21 cellular contexts compared by ENCODE assay signal in the genomic region with DNA sequence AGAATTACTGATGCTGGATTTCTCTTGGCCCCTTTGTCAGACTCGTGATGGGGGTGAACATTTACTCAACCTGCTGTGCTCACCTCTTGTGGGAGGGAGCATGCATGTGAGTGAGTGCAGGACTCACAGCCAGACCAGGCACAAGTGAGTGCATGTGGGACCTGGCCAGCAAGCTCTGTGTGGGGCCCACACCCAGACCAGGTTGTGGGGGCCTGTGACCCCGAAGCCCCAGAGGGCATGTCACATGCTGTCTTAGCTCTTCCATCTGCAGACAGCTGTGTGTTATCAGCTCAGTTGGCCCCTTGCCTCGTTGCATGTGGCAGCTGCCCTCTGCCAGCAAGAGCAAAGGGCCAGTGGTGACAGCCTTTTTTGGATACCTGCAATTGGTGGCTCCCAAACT.
"Had no signal": no experiment of that assay in that cellular context is flagged by ENCODE, and none has a peak within 500 bp of the region (broad histone marks: within the 10 kb centered on the region; RNA-seq: fewer than 3 reads in every experiment).

No MANE protein-coding gene starts in this region.

- H3K36me3 ChIP-seq: colonic mucosa, esophagus squamous epithelium, gastrocnemius medialis, heart right ventricle, left lung, lower lobe of right lung had no signal

- H3K9me3 ChIP-seq: colonic mucosa, gastrocnemius medialis, lower lobe of right lung, mucosa of descending colon had no signal

- H3K4me1 ChIP-seq: colonic mucosa, esophagus squamous epithelium, gastrocnemius medialis, heart right ventricle, left lung, lower lobe of right lung had no signal

- H3K27me3 ChIP-seq: colonic mucosa, esophagus squamous epithelium, gastrocnemius medialis, heart right ventricle, left lung had no signal

- DNase-seq: colonic mucosa; cortex of kidney; effector CD8-positive, alpha-beta T cell; effector memory CD8-positive, alpha-beta T cell; endodermal cell; erythroblast; esophagus squamous epithelium; foreskin fibroblast; foreskin melanocyte; gastrocnemius medialis; glutamatergic neuron; heart right ventricle; hippocampal formation; left cardiac atrium; left ventricle myocardium superior; lower lobe of right lung; mesenchymal stem cell; mucosa of descending colon had no signal

- ATAC-seq: effector memory CD8-positive, alpha-beta T cell; esophagus mucosa; gastrocnemius medialis; heart right ventricle; left cardiac atrium; left lung; left ventricle myocardium superior; lower lobe of right lung; mucosa of descending colon had no signal

- H3K4me3 ChIP-seq: colonic mucosa, esophagus squamous epithelium, gastrocnemius medialis, heart right ventricle, left lung, lower lobe of right lung, mucosa of descending colon had no signal

- H3K27ac ChIP-seq: colonic mucosa, epithelial cell of prostate, esophagus squamous epithelium, gastrocnemius medialis, heart right ventricle, left lung, lower lobe of right lung had no signal
